ENCODE assay signal across 14 cellular contexts in genomic region chr15:35757323-35757722, GRCh38.
"Had no signal": no experiment of that assay in that cellular context is flagged by ENCODE, and none has a peak within 500 bp of the region (broad histone marks: within the 10 kb centered on the region; RNA-seq: fewer than 3 reads in every experiment).

No MANE protein-coding gene starts in this region.

- H3K9me3 ChIP-seq: lower lobe of right lung, spleen, thyroid gland had no signal

- H3K36me3 ChIP-seq: lower lobe of right lung, spleen, thyroid gland, WERI-Rb-1 had no signal

- DNase-seq: activated CD4-positive, alpha-beta T cell treated with anti-CD3 and anti-CD28 coated beads for 1 hour; activated CD4-positive, alpha-beta T cell treated with anti-CD3 and anti-CD28 coated beads, Interleukin-2, amount 50 U/mL, for 4 hours; activated T-cell treated with anti-CD3 and anti-CD28 coated beads for 4 hours; dermis blood vessel endothelial cell; effector memory CD4-positive, alpha-beta T cell; islet precursor cell; left colon; lower lobe of right lung; natural killer cell; nucleus accumbens; spleen; stimulated activated naive B cell treated with anti-CD40 and anti-IgM and Interleukin-4, amounts not matched to agents 10 μg/mL and 1 μg/mL and 100 μg/mL, for 72 hours; thyroid gland; WERI-Rb-1 had no signal

- H3K4me1 ChIP-seq: lower lobe of right lung, spleen had no signal

- H3K27ac ChIP-seq: lower lobe of right lung, spleen, thyroid gland, WERI-Rb-1 had no signal

- H3K4me3 ChIP-seq: lower lobe of right lung, spleen, thyroid gland had no signal

- H3K27me3 ChIP-seq: spleen, thyroid gland had no signal
